ENCODE assay signal across 1 cellular context in the genomic region with DNA sequence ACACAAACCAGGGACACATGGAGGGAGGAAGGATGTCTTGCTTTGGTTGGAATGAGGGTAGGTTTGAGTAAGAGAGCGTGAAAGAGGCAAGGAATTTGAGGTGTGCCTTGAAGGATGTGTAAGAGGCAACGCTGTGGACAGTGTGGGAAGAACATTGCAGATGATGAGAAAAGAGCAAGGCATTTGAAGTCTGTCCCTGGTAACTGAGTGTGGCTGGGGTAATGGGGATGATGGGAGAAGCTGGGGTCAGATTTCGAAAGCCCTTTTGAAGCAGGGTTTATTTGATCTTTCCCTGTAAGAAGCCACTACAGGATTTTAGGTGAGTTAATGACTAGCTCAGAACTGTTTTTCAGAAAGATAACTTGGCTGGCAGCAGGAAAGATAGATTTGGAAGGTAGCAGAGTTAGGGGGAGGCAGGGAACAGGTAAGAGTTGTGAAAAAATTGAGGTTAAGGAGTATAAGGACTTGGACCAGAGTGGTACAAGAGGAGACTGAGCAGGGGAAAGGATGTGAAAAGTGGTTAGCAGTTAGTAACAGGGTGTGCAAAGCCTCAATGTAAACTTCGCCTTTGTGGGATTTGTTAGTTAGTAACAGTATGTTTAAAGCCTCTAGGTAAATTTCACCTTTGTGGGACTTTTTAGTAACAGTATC.
TF ChIP-seq lines count a peak whose summit lies in the region.

No MANE protein-coding gene starts in this region.

TF ChIP-seq in SK-N-SH treated with all-trans-retinoic acid at 6 μM for 48 hours, 23 proteins besides CTCF, POLR2A, EP300 and RAD21:
- TF ChIP-seq, protein P1, sequence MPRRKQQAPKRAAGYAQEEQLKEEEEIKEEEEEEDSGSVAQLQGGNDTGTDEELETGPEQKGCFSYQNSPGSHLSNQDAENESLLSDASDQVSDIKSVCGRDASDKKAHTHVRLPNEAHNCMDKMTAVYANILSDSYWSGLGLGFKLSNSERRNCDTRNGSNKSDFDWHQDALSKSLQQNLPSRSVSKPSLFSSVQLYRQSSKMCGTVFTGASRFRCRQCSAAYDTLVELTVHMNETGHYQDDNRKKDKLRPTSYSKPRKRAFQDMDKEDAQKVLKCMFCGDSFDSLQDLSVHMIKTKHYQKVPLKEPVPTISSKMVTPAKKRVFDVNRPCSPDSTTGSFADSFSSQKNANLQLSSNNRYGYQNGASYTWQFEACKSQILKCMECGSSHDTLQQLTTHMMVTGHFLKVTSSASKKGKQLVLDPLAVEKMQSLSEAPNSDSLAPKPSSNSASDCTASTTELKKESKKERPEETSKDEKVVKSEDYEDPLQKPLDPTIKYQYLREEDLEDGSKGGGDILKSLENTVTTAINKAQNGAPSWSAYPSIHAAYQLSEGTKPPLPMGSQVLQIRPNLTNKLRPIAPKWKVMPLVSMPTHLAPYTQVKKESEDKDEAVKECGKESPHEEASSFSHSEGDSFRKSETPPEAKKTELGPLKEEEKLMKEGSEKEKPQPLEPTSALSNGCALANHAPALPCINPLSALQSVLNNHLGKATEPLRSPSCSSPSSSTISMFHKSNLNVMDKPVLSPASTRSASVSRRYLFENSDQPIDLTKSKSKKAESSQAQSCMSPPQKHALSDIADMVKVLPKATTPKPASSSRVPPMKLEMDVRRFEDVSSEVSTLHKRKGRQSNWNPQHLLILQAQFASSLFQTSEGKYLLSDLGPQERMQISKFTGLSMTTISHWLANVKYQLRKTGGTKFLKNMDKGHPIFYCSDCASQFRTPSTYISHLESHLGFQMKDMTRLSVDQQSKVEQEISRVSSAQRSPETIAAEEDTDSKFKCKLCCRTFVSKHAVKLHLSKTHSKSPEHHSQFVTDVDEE (CRISPR knock-in tag; IDR thresholded peaks at IDR 0.05), result no peak
- TF ChIP-seq PPARA (CRISPR knock-in tag; IDR thresholded peaks at IDR 0.05; ENCODE audit: borderline replicate concordance) (no peak), TOX (CRISPR knock-in tag; IDR thresholded peaks at IDR 0.05; ENCODE audit: borderline replicate concordance) (no peak), ARNTL (CRISPR knock-in tag; IDR thresholded peaks at IDR 0.05; ENCODE audit: borderline replicate concordance, low read depth) (no peak)
